ENCODE assay signal across 23 cellular contexts in the genomic region with DNA sequence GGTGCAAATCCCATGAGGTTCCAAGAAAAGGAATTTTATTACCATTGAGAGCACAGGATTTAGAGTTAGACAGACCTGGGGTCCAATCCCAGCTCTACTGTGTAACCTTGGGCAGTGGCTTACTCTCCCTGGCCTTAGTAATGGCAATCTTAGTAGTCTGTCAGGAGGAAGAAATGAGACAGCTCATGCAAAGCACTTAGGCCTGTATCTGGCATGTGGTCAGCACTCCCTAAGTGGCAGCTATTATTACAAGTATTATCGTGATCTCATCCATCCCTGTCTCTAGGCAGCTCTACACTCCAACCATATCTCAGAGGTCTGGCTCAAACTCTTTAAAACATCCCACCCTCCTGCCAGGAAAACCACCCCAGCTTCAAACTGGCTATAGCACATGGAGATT.
"Had no signal": no experiment of that assay in that cellular context is flagged by ENCODE, and none has a peak within 500 bp of the region (broad histone marks: within the 10 kb centered on the region; RNA-seq: fewer than 3 reads in every experiment).

No MANE protein-coding gene starts in this region.

- H3K4me1 ChIP-seq: adrenal gland, foreskin keratinocyte, pancreas, prostate gland, tibial nerve had no signal

- ATAC-seq: esophagus mucosa, foreskin keratinocyte, pancreas had no signal

- H3K4me3 ChIP-seq: adrenal gland, pancreas, prostate gland, tibial nerve had no signal

- DNase-seq: activated CD4-positive, alpha-beta T cell treated with anti-CD3 and anti-CD28 coated beads for 4 hours; activated CD4-positive, alpha-beta T cell treated with anti-CD3 and anti-CD28 coated beads, Interleukin-2, amount 50 U/mL, for 48 hours; activated CD8-positive, alpha-beta memory T cell treated with anti-CD3 and anti-CD28 coated beads for 24 hours; activated effector memory CD4-positive, alpha-beta T cell treated with Interleukin-2 at 50 U/mL for 16 hours; activated naive CD4-positive, alpha-beta T cell treated with Interleukin-2 at 50 U/mL for 16 hours; adrenal gland; aorta; caudate nucleus; endodermal cell; foreskin keratinocyte; islet precursor cell; naive B cell; pancreas; retina; stimulated activated CD4-positive, alpha-beta T cell treated with anti-CD3 and anti-CD28 coated beads, Interleukin-15, amount 100 ng/mL, for 24 hours; stimulated activated CD4-positive, alpha-beta T cell treated with anti-CD3 and anti-CD28 coated beads, Interleukin-2, amount 100 ng/mL, for 24 hours; stimulated activated naive CD4-positive, alpha-beta T cell; SW 1271; T-helper 9 cell had no signal

- H3K27ac ChIP-seq: adrenal gland, foreskin keratinocyte, pancreas, prostate gland, tibial nerve, VCaP had no signal

- H3K9me3 ChIP-seq: pancreas, prostate gland had no signal

- H3K36me3 ChIP-seq: adrenal gland, pancreas, prostate gland, tibial nerve had no signal

- H3K27me3 ChIP-seq: foreskin keratinocyte, tibial nerve had no signal
